Comparison of ENCODE assay signal across 1 cellular context in genomic region chr9:124818431-124819281, GRCh38.
TF ChIP-seq lines count a peak whose summit lies in the region.

No MANE protein-coding gene starts in this region.

TF ChIP-seq in HepG2, 621 proteins besides CTCF, POLR2A, EP300 and RAD21 (continued from another document and continues in another):
- TF ChIP-seq ONECUT2 (CRISPR knock-in tag; IDR thresholded peaks at IDR 0.05) (peak; percentile 33; the same call in 1 of the 2 replicates), ZBTB33 (CRISPR knock-in tag; IDR thresholded peaks at IDR 0.05) (no peak), ZNF724P (CRISPR knock-in tag; IDR thresholded peaks at IDR 0.05; ENCODE audit: borderline replicate concordance) (no peak), POGK (CRISPR knock-in tag; conservative IDR thresholded peaks at IDR 0.05) (no peak), ZNF577 (CRISPR knock-in tag; IDR thresholded peaks at IDR 0.05; ENCODE audit: borderline replicate concordance, low read depth) (no peak), ZNF205 (CRISPR knock-in tag; IDR thresholded peaks at IDR 0.05) (no peak), RFXAP (CRISPR knock-in tag; IDR thresholded peaks at IDR 0.05; ENCODE audit: borderline replicate concordance) (peak; percentile 56; the same call in 1 of the 2 replicates), ZSCAN22 (CRISPR knock-in tag; IDR thresholded peaks at IDR 0.05) (no peak), ZBED4 (CRISPR knock-in tag; IDR thresholded peaks at IDR 0.05; ENCODE audit: borderline replicate concordance) (no peak), AGO2 (optimal IDR thresholded peaks at IDR 0.05; ENCODE audit: low read depth, low read length) (no peak), THRA (CRISPR knock-in tag; IDR thresholded peaks at IDR 0.05; ENCODE audit: borderline replicate concordance) (no peak), ZMAT5 (CRISPR knock-in tag; IDR thresholded peaks at IDR 0.05; ENCODE audit: borderline replicate concordance, low read depth) (no peak), KDM3A (CRISPR knock-in tag; IDR thresholded peaks at IDR 0.05; ENCODE audit: low read depth) (no peak), THAP7 (CRISPR knock-in tag; IDR thresholded peaks at IDR 0.05) (0 out of 2 replicates have a peak, but pooled peaks have one; percentile 20), ZNF749 (CRISPR knock-in tag; IDR thresholded peaks at IDR 0.05; ENCODE audit: borderline replicate concordance) (no peak), MAZ (IDR thresholded peaks at IDR 0.05; ENCODE audit: borderline replicate concordance, low read depth, low read length) (no peak), MAZ (CRISPR knock-in tag; IDR thresholded peaks at IDR 0.05; ENCODE audit: low read depth) (peak; percentile 59; the same call in 1 of the 2 replicates), ZNF407 (CRISPR knock-in tag; IDR thresholded peaks at IDR 0.05; ENCODE audit: not compliant biosample characterization) (no peak), RELA (CRISPR knock-in tag; IDR thresholded peaks at IDR 0.05) (no peak), ZNF543 (CRISPR knock-in tag; IDR thresholded peaks at IDR 0.05) (no peak), TFE3 (CRISPR knock-in tag; IDR thresholded peaks at IDR 0.05) (peak; percentile 81), RXRB (CRISPR knock-in tag; IDR thresholded peaks at IDR 0.05; ENCODE audit: borderline replicate concordance) (peak; percentile 19; the same call in 1 of the 2 replicates)
